Comparison of ENCODE assay signal across 24 cellular contexts in genomic region chr2:5175231-5175630, GRCh38.
"Had no signal": no experiment of that assay in that cellular context is flagged by ENCODE, and none has a peak within 500 bp of the region (broad histone marks: within the 10 kb centered on the region; RNA-seq: fewer than 3 reads in every experiment).

No MANE protein-coding gene starts in this region.

- H3K27ac ChIP-seq: coronary artery, esophagus squamous epithelium, neural progenitor cell, prostate gland, sigmoid colon, skin epidermis, spleen, testis, tibial artery had no signal

- H3K36me3 Mint-ChIP-seq: mesothelial cell of epicardium; naive B cell; neural progenitor cell; stimulated activated memory B cell treated with anti-CD40 and anti-IgM and Interleukin-4, amounts not matched to agents 10 μg/mL and 1 μg/mL and 100 μg/mL, for 72 hours; type B pancreatic cell had no signal

- H3K27me3 Mint-ChIP-seq: effector memory CD8-positive, alpha-beta T cell; naive B cell; stimulated activated memory B cell treated with anti-CD40 and anti-IgM and Interleukin-4, amounts not matched to agents 10 μg/mL and 1 μg/mL and 100 μg/mL, for 72 hours; type B pancreatic cell had no signal

- DNase-seq: effector memory CD8-positive, alpha-beta T cell; erythroblast; esophagus squamous epithelium; head of caudate nucleus; mesenchymal stem cell; mucosa of descending colon; naive B cell; right cardiac atrium; sigmoid colon; spleen; stimulated activated CD4-positive, alpha-beta T cell treated with anti-CD3 and anti-CD28 coated beads, Interleukin-4, amount 100 ng/mL, for 4 hours; stimulated activated naive CD8-positive, alpha-beta T cell treated with anti-CD3 and anti-CD28 coated beads, Interleukin-15, Interleukin-2, amounts not matched to agents 100 U/mL and 50 U/mL, for 24 hours; substantia nigra; testis; tibial artery had no signal

- H3K27ac Mint-ChIP-seq: effector memory CD8-positive, alpha-beta T cell; mesothelial cell of epicardium; naive B cell; nephron; neural progenitor cell; stimulated activated memory B cell treated with anti-CD40 and anti-IgM and Interleukin-4, amounts not matched to agents 10 μg/mL and 1 μg/mL and 100 μg/mL, for 72 hours; type B pancreatic cell had no signal

- H3K36me3 ChIP-seq: esophagus squamous epithelium, neural progenitor cell, prostate gland, sigmoid colon, spleen, tibial artery had no signal

- H3K4me1 Mint-ChIP-seq: naive B cell; neural progenitor cell; stimulated activated memory B cell treated with anti-CD40 and anti-IgM and Interleukin-4, amounts not matched to agents 10 μg/mL and 1 μg/mL and 100 μg/mL, for 72 hours had no signal

- H3K9me3 ChIP-seq: prostate gland, sigmoid colon, testis, tibial artery had no signal

- H3K27me3 ChIP-seq: esophagus squamous epithelium, neural progenitor cell, sigmoid colon, spleen, testis, tibial artery had no signal

- H3K9ac ChIP-seq: neural progenitor cell had no signal

- H3K4me1 ChIP-seq: esophagus squamous epithelium, neural progenitor cell, prostate gland, spleen, testis, tibial artery had no signal

- ATAC-seq: effector memory CD8-positive, alpha-beta T cell; left lobe of liver; mucosa of descending colon; right cardiac atrium; stimulated activated memory B cell treated with anti-CD40 and anti-IgM and Interleukin-4, amounts not matched to agents 10 μg/mL and 1 μg/mL and 100 μg/mL, for 72 hours; stimulated activated naive CD8-positive, alpha-beta T cell treated with anti-CD3 and anti-CD28 coated beads, Interleukin-15, Interleukin-2, amounts not matched to agents 100 U/mL and 50 U/mL, for 24 hours had no signal

- H3K9me3 Mint-ChIP-seq: mesothelial cell of epicardium; nephron; neural progenitor cell; stimulated activated memory B cell treated with anti-CD40 and anti-IgM and Interleukin-4, amounts not matched to agents 10 μg/mL and 1 μg/mL and 100 μg/mL, for 72 hours; type B pancreatic cell had no signal

- H3K4me3 ChIP-seq: coronary artery, esophagus squamous epithelium, mucosa of descending colon, neural progenitor cell, prostate gland, sigmoid colon, skin epidermis, spleen, testis, tibial artery had no signal

- H3K4me2 ChIP-seq: neural progenitor cell had no signal

- H3K4me3 Mint-ChIP-seq: effector memory CD8-positive, alpha-beta T cell; mesothelial cell of epicardium; naive B cell; nephron; neural progenitor cell; stimulated activated memory B cell treated with anti-CD40 and anti-IgM and Interleukin-4, amounts not matched to agents 10 μg/mL and 1 μg/mL and 100 μg/mL, for 72 hours; type B pancreatic cell had no signal
